8 cellular contexts compared by ENCODE assay signal in genomic region chr4:1289232-1290164, GRCh38. TPM values are rescaled to one million over a fixed set of nuclear protein-coding genes. Genes with fewer than 3 reads are reported as not detected.
DNase-seq lines count a peak whose midpoint lies in the region; ATAC-seq and TF ChIP-seq lines count a peak whose summit lies in the region.

Gene MAEA, plus strand, starts transcription at chr4:1289891. Its CDS starts 23 bp downstream, at chr4:1289914.

- intact Hi-C loops in testis (cut with DNase I; ENCODE audit: low total_unique reads) = no loop called here

- H3K4me3 ChIP-seq in testis = peak within 1 kb of the TSS; percentile 89 to 99

- peak within 1 kb of the TSS; percentile 80 to 88 for H3K27ac ChIP-seq in testis

- H3K9me3 ChIP-seq in testis = no peaks in the 10 kb centered on the region

- peak within 1 kb of the TSS; percentile 88 for H3K27ac Mint-ChIP-seq in activated naive CD8-positive, alpha-beta T cell

- no peaks in the 10 kb centered on the region for H3K9me3 Mint-ChIP-seq in activated naive CD8-positive, alpha-beta T cell (ENCODE audit: low read depth)

- H3K27me3 Mint-ChIP-seq in activated naive CD8-positive, alpha-beta T cell = no peaks in the 10 kb centered on the region

- no peak for TF ChIP-seq CTCF in GM10248 (IDR thresholded peaks at IDR 0.05; ENCODE audit: control extremely low read depth, extremely low read depth, low read depth, missing control alignments)
- TF ChIP-seq CTCF in omental fat pad (IDR thresholded peaks at IDR 0.05) = no peak
- TF ChIP-seq CTCF in testis (IDR thresholded peaks at IDR 0.05) = no peak

- H3K36me3 ChIP-seq in testis (ENCODE audit: low read depth, missing control alignments) = no peaks in the 10 kb centered on the region

- peaks cover 40% of the 10 kb centered on the region for H3K4me1 Mint-ChIP-seq in activated naive CD8-positive, alpha-beta T cell (ENCODE audit: low read depth)

- H3K4me1 ChIP-seq in testis = peaks cover 23% of the 10 kb centered on the region

- H3K36me3 Mint-ChIP-seq in activated naive CD8-positive, alpha-beta T cell = no peaks in the 10 kb centered on the region

- TF ChIP-seq POLR2A in testis (IDR thresholded peaks at IDR 0.05) = peak; percentile 25

- CTCF ChIA-PET in GM10248 (lab: Yijun Ruan, JAX) = interaction anchor here (1.0 to 3.2 kb wide), 4 partner anchors 21 to 160 kb away, joined by 4 to 20 read pairs (median 8); no protein-coding TSS in a partner anchor

- H3K4me3 Mint-ChIP-seq in activated naive CD8-positive, alpha-beta T cell = peak within 1 kb of the TSS; percentile 96

- DNase-seq in GM10248 (ENCODE audit: extremely low spot score) = peak; percentile 100
- peak; percentile 83 for DNase-seq in NCI-H1105 (lab: John Stamatoyannopoulos, UW)
- peak; percentile 100 for DNase-seq in SKM-1 treated with dmso at 0.1 percent for 144 hours (lab: John Stamatoyannopoulos, UW; ENCODE audit: unreplicated experiment)
- DNase-seq in glomerular visceral epithelial cell (ENCODE audit: extremely low spot score) = peak; percentile 97
- DNase-seq in omental fat pad (ENCODE audit: low spot score) = peak; percentile 88
- DNase-seq in testis = peak; percentile 97

- POLR2A ChIA-PET in GM10248 (lab: Yijun Ruan, JAX) = interaction anchor here (1.7 kb wide), 1 partner anchor 56 kb away, joined by 6 read pairs; no protein-coding TSS in a partner anchor

- no peaks in the 10 kb centered on the region for H3K27me3 ChIP-seq in testis

- ATAC-seq in HG02623 (IDR thresholded peaks at IDR 0.05; ENCODE audit: unreplicated experiment) = peak; percentile 87
- ATAC-seq in omental fat pad (ENCODE audit: low FRiP score) = peak; percentile 99

- 1 to 2% methylated on average over 28 to 56 of the region's 95 CpGs for WGBS in testis, 2 donors

RNA-seq across cellular contexts. Expression of gene MAEA, which starts in this region (rescaled TPM):
- total RNA-seq in omental fat pad (10 to 100 TPM; 38.8 to 71.2 (median 51.8) TPM), testis (100 to 1,000 TPM in 1 of 2 donors, 10 to 100 TPM in 1; 94.2 to 129 TPM)
- 71.2 TPM for polyA plus RNA-seq in testis (ENCODE audit: insufficient read depth, low read depth, low replicate concordance)

Comparison
In these comparisons a context has a peak if more than half of its experiments do, and no peak if none do; other contexts are left out.
1. Peak in every context shown above with its lines: DNase-seq, ATAC-seq, H3K4me3 ChIP-seq and H3K27ac ChIP-seq.